In genomic region chr3:21942328-21942727, GRCh38 we compare ENCODE assay signal across 11 cellular contexts.
DNase-seq lines count a peak whose midpoint lies in the region; ATAC-seq, FAIRE-seq and TF ChIP-seq lines count a peak whose summit lies in the region.
"Had no signal": no experiment of that assay in that cellular context is flagged by ENCODE, and none has a peak within 500 bp of the region (broad histone marks: within the 10 kb centered on the region; RNA-seq: fewer than 3 reads in every experiment).

No MANE protein-coding gene starts in this region.

- H3K27me3 ChIP-seq in heart left ventricle (no peaks in the 10 kb centered on the region), fibroblast of lung (ENCODE audit: control insufficient read depth, insufficient read depth, low read length) (no peaks in the 10 kb centered on the region)
- H3K27me3 ChIP-seq: BLaER1 had no signal

- H3K4me2 ChIP-seq in fibroblast of lung (ENCODE audit: extremely low read depth, insufficient read depth, low read length) = peak overlapping the region; percentile 23
- H3K4me2 ChIP-seq: BLaER1 had no signal

- no peaks in the 10 kb centered on the region for H3K4me1 ChIP-seq in heart left ventricle
- peaks cover 6% of the 10 kb centered on the region for H3K4me1 ChIP-seq in fibroblast of lung (ENCODE audit: control insufficient read depth, extremely low read depth, insufficient read depth, low read length)
- H3K4me1 ChIP-seq: BLaER1, prostate gland had no signal

- no peaks in the 10 kb centered on the region for H3K79me2 ChIP-seq in fibroblast of lung (ENCODE audit: control insufficient read depth, insufficient read depth, low read length)

- H4K20me1 ChIP-seq in fibroblast of lung (ENCODE audit: control insufficient read depth, extremely low read depth, insufficient read depth, low read length) = no peaks in the 10 kb centered on the region
- H4K20me1 ChIP-seq: BLaER1 had no signal

- no peak for TF ChIP-seq POLR2A in heart left ventricle (IDR thresholded peaks at IDR 0.05)

- intact Hi-C loops in heart left ventricle (cut with DNase I) = no loop called here
- intact Hi-C loops in left cardiac atrium (cut with DNase I) = no loop called here

- 49 to 61% (median 54%) methylated on average over 6 of the region's 6 CpGs for WGBS in heart left ventricle, 4 donors

- TF ChIP-seq CTCF in heart left ventricle (IDR thresholded peaks at IDR 0.05) (no peak), fibroblast of lung (conservative IDR thresholded peaks at IDR 0.05 in 1 of 2, IDR thresholded peaks at IDR 0.05 in 1 of 2; ENCODE audit: low read depth in 1 of 2, low read length in 2 of 2) (no peak)

- peak; percentile 59 to 96 (median 83) for ATAC-seq in heart left ventricle
- ATAC-seq in left cardiac atrium = no peak
- ATAC-seq in HG02970 (IDR thresholded peaks at IDR 0.05; ENCODE audit: low FRiP score, unreplicated experiment) = no peak
- ATAC-seq in HG02610 (IDR thresholded peaks at IDR 0.05; ENCODE audit: unreplicated experiment) = no peak

- no peak for FAIRE-seq in urothelium cell line (lab: Jason Lieb, UNC)

- H3K9ac ChIP-seq in fibroblast of lung (ENCODE audit: insufficient read depth, low read length) = no peak overlapping the region
- H3K9ac ChIP-seq: BLaER1 had no signal

- H3K27ac ChIP-seq in heart left ventricle (peak overlapping the region in 3 of 12 donors; percentile 4 to 69 (median 41)), fibroblast of lung (ENCODE audit: insufficient read depth, low read length) (no peak overlapping the region)
- H3K27ac ChIP-seq: BLaER1, prostate gland, VCaP had no signal

- no peak overlapping the region for H2AFZ ChIP-seq in fibroblast of lung (ENCODE audit: low read length)

- H3K36me3 ChIP-seq in heart left ventricle = no peaks in the 10 kb centered on the region
- no peaks in the 10 kb centered on the region for H3K36me3 ChIP-seq in fibroblast of lung (ENCODE audit: control insufficient read depth, insufficient read depth, low read length)
- H3K36me3 ChIP-seq: BLaER1, prostate gland had no signal

- H3K9me3 ChIP-seq in heart left ventricle (no peaks in the 10 kb centered on the region), fibroblast of lung (ENCODE audit: control insufficient read depth, insufficient read depth, low read depth, low read length) (no peaks in the 10 kb centered on the region)
- H3K9me3 ChIP-seq: BLaER1, prostate gland had no signal

- H3K4me3 ChIP-seq in heart left ventricle = peak overlapping the region in 1 of 12 donors; percentile 47
- no peak overlapping the region for H3K4me3 ChIP-seq in fibroblast of lung (replicated peaks in 1 of 4; ENCODE audit: control extremely low read depth in 1 of 4, insufficient read depth in 1 of 4, low read depth in 3 of 4, low read length in 4 of 4)
- H3K4me3 ChIP-seq: BLaER1, prostate gland had no signal

- DNase-seq in heart left ventricle (peak in 4 of 5 donors; percentile 21 to 56 (median 24)), left cardiac atrium (no peak), NCI-H69 (lab: John Stamatoyannopoulos, UW) (peak; percentile 76), fibroblast of lung (ENCODE audit: low read depth in 2 of 2) (peak; percentile 86 to 87), urothelium cell line (ENCODE audit: low spot score) (peak; percentile 29)
- DNase-seq in effector CD8-positive, alpha-beta T cell (lab: John Stamatoyannopoulos, UW) = no peak

Comparison
In these comparisons a context has a peak if more than half of its experiments do, and no peak if none do; other contexts are left out.
1. ATAC-seq: peak in heart left ventricle (4 of 4); none in left cardiac atrium (0 of 2), HG02970 (single experiment) and HG02610 (single experiment).
2. DNase-seq: peak in heart left ventricle (4 of 5), NCI-H69 (single experiment), fibroblast of lung (2 of 2) and urothelium cell line (single experiment); none in left cardiac atrium (single experiment) and effector CD8-positive, alpha-beta T cell (single experiment).